ENCODE assay signal across 9 cellular contexts in the genomic region with DNA sequence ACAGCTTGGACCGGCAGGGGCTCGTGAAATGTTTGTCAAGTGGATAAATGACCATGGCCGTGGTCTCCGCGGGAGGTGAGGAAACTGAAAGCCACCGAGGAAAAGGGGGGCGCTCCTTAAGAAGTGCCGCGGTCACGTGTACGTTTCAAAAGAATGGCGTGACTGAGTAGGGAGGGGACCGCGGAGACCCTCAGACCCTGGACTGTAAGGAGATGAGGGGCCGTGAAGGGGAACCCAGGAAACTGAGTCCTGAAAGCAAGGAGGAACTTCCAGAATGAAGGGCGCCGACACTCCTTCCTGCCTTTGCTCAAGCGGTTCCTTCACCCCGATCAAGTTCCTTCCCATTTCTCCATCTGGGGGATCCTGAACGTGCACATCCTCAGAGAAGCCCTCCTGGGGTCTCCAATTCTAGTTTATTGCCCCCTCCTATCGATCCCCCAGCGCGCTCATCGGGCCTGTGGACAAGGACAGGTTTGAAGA. TPM values are rescaled to one million over a fixed set of nuclear protein-coding genes. Genes with fewer than 3 reads are reported as not detected.
DNase-seq lines count a peak whose midpoint lies in the region; ATAC-seq, FAIRE-seq and TF ChIP-seq lines count a peak whose summit lies in the region.
"Not testable (repeated sequence)": the region's sequence is repeated elsewhere in the genome, so short reads cannot be mapped to it uniquely, and the experiment has no call there.
"Had no signal": no experiment of that assay in that cellular context is flagged by ENCODE, and none has a peak within 500 bp of the region (broad histone marks: within the 10 kb centered on the region; RNA-seq: fewer than 3 reads in every experiment).

No MANE protein-coding gene starts in this region.

- peaks cover 52% of the 10 kb centered on the region for H3K4me1 Mint-ChIP-seq in activated naive CD4-positive, alpha-beta T cell treated with anti-CD3 and anti-CD28 coated beads, Interleukin-2, amount 50 U/mL, for 24 hours

- H3K79me2 ChIP-seq in osteoblast (ENCODE audit: insufficient read depth, low read length), result peaks cover 61% of the 10 kb centered on the region

- H3K4me1 ChIP-seq in Peyer's patch (peaks cover 5 to 58% (median 13%) of the 10 kb centered on the region in 4 donors), kidney (ENCODE audit: control insufficient read depth in 1 of 2, insufficient read depth in 1 of 2, low read depth in 1 of 2, low read length in 2 of 2) (peaks cover 24 to 29% of the 10 kb centered on the region in 2 donors), osteoblast (ENCODE audit: insufficient read depth, low read length) (peaks cover 18% of the 10 kb centered on the region), transverse colon (peaks cover 17 to 52% (median 43%) of the 10 kb centered on the region in 4 donors)
- not testable (repeated sequence) for H3K4me1 ChIP-seq in endocrine pancreas (ENCODE audit: control insufficient read depth, insufficient read depth, low read length)

- H3K27me3 Mint-ChIP-seq in activated naive CD4-positive, alpha-beta T cell treated with anti-CD3 and anti-CD28 coated beads, Interleukin-2, amount 50 U/mL, for 24 hours, result not testable (repeated sequence)

- not testable (repeated sequence) for DNase-seq in GM12864 (ENCODE audit: low read depth); Peyer's patch; kidney; osteoblast (ENCODE audit: insufficient read length, low spot score, missing footprints); transverse colon

- peaks cover 12% of the 10 kb centered on the region for H3K36me3 Mint-ChIP-seq in activated naive CD4-positive, alpha-beta T cell treated with anti-CD3 and anti-CD28 coated beads, Interleukin-2, amount 50 U/mL, for 24 hours

- peaks cover 31% of the 10 kb centered on the region for H4K20me1 ChIP-seq in osteoblast (ENCODE audit: insufficient read depth, low read length)

- peak overlapping the region; percentile 98 for H3K4me3 Mint-ChIP-seq in activated naive CD4-positive, alpha-beta T cell treated with anti-CD3 and anti-CD28 coated beads, Interleukin-2, amount 50 U/mL, for 24 hours

- H3K27ac ChIP-seq in Peyer's patch (peak overlapping the region; percentile 92 to 97 (median 92)), kidney (ENCODE audit: low read depth in 2 of 2, low read length in 2 of 2) (peak overlapping the region; percentile 92 to 97), osteoblast (ENCODE audit: low read depth, low read length) (peak overlapping the region; percentile 95), transverse colon (peak overlapping the region; percentile 93 to 97 (median 96))

- 0 to 2% methylated on average over 2 to 23 of the region's 24 CpGs for WGBS in transverse colon (ENCODE audit: low coverage in 1 of 2), 2 donors

- TF ChIP-seq POLR2A in Peyer's patch (IDR thresholded peaks at IDR 0.05); transverse colon (IDR thresholded peaks at IDR 0.05): not testable (repeated sequence)

- H3K9me3 Mint-ChIP-seq in activated naive CD4-positive, alpha-beta T cell treated with anti-CD3 and anti-CD28 coated beads, Interleukin-2, amount 50 U/mL, for 24 hours, result not testable (repeated sequence)

- TF ChIP-seq EP300 in transverse colon (IDR thresholded peaks at IDR 0.05; ENCODE audit: low read depth), result not testable (repeated sequence)

- peak overlapping the region; percentile 96 for H2AFZ ChIP-seq in osteoblast (ENCODE audit: low read length)

- TF ChIP-seq CTCF in GM12864 (IDR thresholded peaks at IDR 0.05; ENCODE audit: low read depth, low read length, missing control alignments); Peyer's patch (IDR thresholded peaks at IDR 0.05); kidney (IDR thresholded peaks at IDR 0.05; ENCODE audit: borderline replicate concordance, extremely low read depth, insufficient read depth); osteoblast (IDR thresholded peaks at IDR 0.05; ENCODE audit: extremely low read depth, low read depth, low read length); transverse colon (IDR thresholded peaks at IDR 0.05): not testable (repeated sequence)

- H3K9me3 ChIP-seq in Peyer's patch; endocrine pancreas (ENCODE audit: control insufficient read depth, low read length); kidney (ENCODE audit: control insufficient read depth in 1 of 2, low read length in 2 of 2); osteoblast (ENCODE audit: low read depth, low read length); transverse colon: not testable (repeated sequence)

- intact Hi-C loops in kidney (cut with DNase I); transverse colon (cut with DNase I; ENCODE audit: low total_unique reads): not testable (repeated sequence)

- in situ Hi-C loops in transverse colon (cut with MboI; ENCODE audit: low pct_ligation_motif_present in 1 of 4, low pct_unique_long_range_greater_than_20kb in 1 of 4, low sequenced_read_pairs in 3 of 4), result not testable (repeated sequence)

- ATAC-seq in HG03103 (IDR thresholded peaks at IDR 0.05; ENCODE audit: low read depth, unreplicated experiment), result peak; percentile 10

- H3K4me2 ChIP-seq in osteoblast (ENCODE audit: insufficient read depth, low read length), result peak overlapping the region; percentile 82

- not testable (repeated sequence) for FAIRE-seq in kidney (lab: Jason Lieb, UNC)

- H3K36me3 ChIP-seq in Peyer's patch (peaks cover 0 to 32% (median 0%) of the 10 kb centered on the region in 3 donors), kidney (ENCODE audit: control insufficient read depth in 1 of 2, insufficient read depth in 2 of 2, low read length in 2 of 2) (peaks cover 13 to 24% of the 10 kb centered on the region in 2 donors), osteoblast (ENCODE audit: insufficient read depth, low read length) (peaks cover 15% of the 10 kb centered on the region)
- not testable (repeated sequence) for H3K36me3 ChIP-seq in endocrine pancreas (ENCODE audit: control insufficient read depth, insufficient read depth, low read length); transverse colon

- H3K9ac ChIP-seq in endocrine pancreas (ENCODE audit: control insufficient read depth, insufficient read depth, low read length), result peak overlapping the region; percentile 95
- peak overlapping the region; percentile 23 to 86 for H3K9ac ChIP-seq in kidney (ENCODE audit: low read length in 2 of 2)

- H3K27ac Mint-ChIP-seq in activated naive CD4-positive, alpha-beta T cell treated with anti-CD3 and anti-CD28 coated beads, Interleukin-2, amount 50 U/mL, for 24 hours, result peak overlapping the region; percentile 98

- peak overlapping the region; percentile 97 for H3K4me3 ChIP-seq in GM12864 (ENCODE audit: low read depth, low read length)
- peak overlapping the region; percentile 80 to 98 (median 92) for H3K4me3 ChIP-seq in Peyer's patch
- peak overlapping the region; percentile 51 for H3K4me3 ChIP-seq in endocrine pancreas (ENCODE audit: control insufficient read depth, insufficient read depth, low read length)
- H3K4me3 ChIP-seq in kidney (ENCODE audit: low read length in 2 of 2), result peak overlapping the region; percentile 92 to 96
- H3K4me3 ChIP-seq in osteoblast (ENCODE audit: insufficient read depth, low read length), result peak overlapping the region; percentile 90
- peak overlapping the region; percentile 84 to 99 (median 91) for H3K4me3 ChIP-seq in transverse colon

- not testable (repeated sequence) for H3K27me3 ChIP-seq in Peyer's patch; endocrine pancreas (ENCODE audit: control insufficient read depth, insufficient read depth, low read length); osteoblast (ENCODE audit: insufficient read depth, low read length); transverse colon

RNA-seq across cellular contexts. Expression of a gene that starts 0.4 kb away (rescaled TPM):
- total RNA-seq in Peyer's patch, result 1,000 to 10,000 TPM in 3 of 4 donors, 100 to 1,000 TPM in 1; 113 to 4,512 (median 3,000) TPM
- 72.1 TPM for total RNA-seq in kidney
- polyA plus RNA-seq in kidney (ENCODE audit: insufficient read depth, low read depth, low replicate concordance), result 76.9 TPM
- total RNA-seq in osteoblast, result 38.6 and 42.3 TPM in 2 replicates
- 1,000 to 10,000 TPM in 2 of 4 donors, 100 to 1,000 TPM in 2; 462 to 1,338 (median 921) TPM for total RNA-seq in transverse colon

RNA-seq across cellular contexts. Expression of a gene that starts 0.7 kb away (rescaled TPM):
- total RNA-seq in Peyer's patch (10 to 100 TPM; 28.1 to 72.7 (median 55.2) TPM), kidney (71.2 TPM), osteoblast (90.8 and 97.4 TPM in 2 replicates), transverse colon (10 to 100 TPM; 15.3 to 93.8 (median 51.6) TPM)
- 284 TPM for polyA plus RNA-seq in kidney (ENCODE audit: insufficient read depth, low read depth, low replicate concordance)

RNA-seq across cellular contexts. Expression of a gene that starts 9.5 kb away (rescaled TPM):
- 1 to 10 TPM in 3 of 4 donors, under 1 TPM in 1; 0.53 to 4.1 (median 2.8) TPM for total RNA-seq in Peyer's patch
- total RNA-seq in kidney, result 90.9 TPM
- 14.3 TPM for polyA plus RNA-seq in kidney (ENCODE audit: insufficient read depth, low read depth, low replicate concordance)
- total RNA-seq in osteoblast, result 3.2 and 4.3 TPM in 2 replicates
- total RNA-seq in transverse colon, result 10 to 100 TPM in 1 of 4 donors, 1 to 10 TPM in 2, not detected in 1; 3.5 to 15.3 (median 4.2) TPM

RNA-seq across cellular contexts. Expression of a gene that starts 16.2 kb away (rescaled TPM):
- 10 to 100 TPM in 3 of 4 donors, not detected in 1; 11.3 to 19.5 (median 15.4) TPM for total RNA-seq in Peyer's patch
- 1,188 TPM for total RNA-seq in kidney
- 1,180 TPM for polyA plus RNA-seq in kidney (ENCODE audit: insufficient read depth, low read depth, low replicate concordance)
- not detected in 2 replicates for total RNA-seq in osteoblast
- total RNA-seq in transverse colon, result 1 to 10 TPM in 2 of 4 donors, under 1 TPM in 1, not detected in 1; 0.20 to 2.4 (median 1.8) TPM
- total RNA-seq: cerebellum had no signal

RNA-seq across cellular contexts. Expression of a gene that starts 26.2 kb away (rescaled TPM):
- total RNA-seq in Peyer's patch, result 100 to 1,000 TPM in 3 of 4 donors, 10 to 100 TPM in 1; 28.9 to 227 (median 161) TPM
- 2.1 TPM for total RNA-seq in kidney
- 7.8 TPM for polyA plus RNA-seq in kidney (ENCODE audit: insufficient read depth, low read depth, low replicate concordance)
- total RNA-seq in osteoblast, result 0.29 TPM in 1 of 2 replicates, not detected in the other
- 100 to 1,000 TPM; 247 to 616 (median 291) TPM for total RNA-seq in transverse colon
